ENCODE assay signal across 1 cellular context in the genomic region with DNA sequence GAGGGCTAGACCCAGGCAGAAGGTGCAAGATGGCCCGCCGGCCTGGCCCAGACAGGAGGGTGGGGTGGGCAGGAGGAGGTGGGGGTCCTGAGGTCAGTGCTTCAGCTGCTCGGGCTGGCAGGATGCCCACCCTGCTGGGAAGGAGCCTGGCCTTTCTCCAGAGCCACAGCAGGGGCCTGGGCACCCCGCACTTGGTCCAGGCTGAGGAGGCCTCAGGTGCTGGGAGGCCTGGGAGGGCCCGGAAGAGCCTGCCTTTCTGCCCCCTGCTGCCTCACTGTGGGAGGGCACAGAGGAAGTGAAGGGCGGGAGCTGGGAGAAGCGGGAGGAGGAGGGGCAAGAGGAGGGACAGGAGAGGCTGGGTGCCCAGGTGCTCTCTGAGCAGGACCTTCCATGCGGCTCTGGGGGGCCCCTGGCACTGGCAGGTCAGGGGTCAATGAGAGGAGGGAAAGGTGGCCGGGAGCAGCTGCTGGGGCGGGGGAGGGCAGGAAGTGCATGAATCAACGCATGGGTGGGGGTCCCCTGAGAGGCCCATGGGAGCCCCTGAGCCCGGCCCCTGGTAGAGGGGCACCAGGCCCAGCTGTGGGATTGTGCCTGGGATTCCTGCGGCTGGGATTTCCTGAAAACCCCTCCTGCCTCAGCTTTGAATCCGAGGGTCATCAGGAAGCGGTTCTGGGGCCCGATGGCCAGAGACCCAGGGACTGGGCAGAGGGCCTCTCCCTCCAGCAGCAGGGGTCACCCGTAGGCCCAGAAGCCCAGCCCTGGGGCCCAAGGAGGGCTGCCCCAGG.
TF ChIP-seq lines count a peak whose summit lies in the region.

No MANE protein-coding gene starts in this region.

TF ChIP-seq in HepG2, 621 proteins besides CTCF, POLR2A, EP300 and RAD21 (continued from another document and continues in another):
- no peak for TF ChIP-seq PHB2 (IDR thresholded peaks at IDR 0.05; ENCODE audit: partially characterized antibody)
- TF ChIP-seq PHF21A (CRISPR knock-in tag; IDR thresholded peaks at IDR 0.05) = peak; percentile 57
- no peak for TF ChIP-seq ZNF274 (CRISPR knock-in tag; IDR thresholded peaks at IDR 0.05)
- TF ChIP-seq ZNF234 (CRISPR knock-in tag; conservative IDR thresholded peaks at IDR 0.05) = no peak
- 0 out of 2 replicates have a peak, but pooled peaks have one; percentile 24 for TF ChIP-seq CCDC6 (CRISPR knock-in tag; IDR thresholded peaks at IDR 0.05)
- TF ChIP-seq PITX1 (CRISPR knock-in tag; IDR thresholded peaks at IDR 0.05) = peak; percentile 10; the same call in 1 of the 2 replicates
- TF ChIP-seq ZNF317 (CRISPR knock-in tag; IDR thresholded peaks at IDR 0.05) = no peak
- no peak for TF ChIP-seq ZNF451 (CRISPR knock-in tag; IDR thresholded peaks at IDR 0.05)
- TF ChIP-seq, protein P1, sequence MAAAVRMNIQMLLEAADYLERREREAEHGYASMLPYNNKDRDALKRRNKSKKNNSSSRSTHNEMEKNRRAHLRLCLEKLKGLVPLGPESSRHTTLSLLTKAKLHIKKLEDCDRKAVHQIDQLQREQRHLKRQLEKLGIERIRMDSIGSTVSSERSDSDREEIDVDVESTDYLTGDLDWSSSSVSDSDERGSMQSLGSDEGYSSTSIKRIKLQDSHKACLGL (CRISPR knock-in tag; IDR thresholded peaks at IDR 0.05) = no peak; the same call in 1 of the 2 replicates
- no peak for TF ChIP-seq ZNF570 (CRISPR knock-in tag; IDR thresholded peaks at IDR 0.05; ENCODE audit: borderline replicate concordance)
- no peak for TF ChIP-seq ZNF607 (CRISPR knock-in tag; IDR thresholded peaks at IDR 0.05; ENCODE audit: borderline replicate concordance)
- TF ChIP-seq BCL6 (CRISPR knock-in tag; IDR thresholded peaks at IDR 0.05) = no peak
- peak; percentile 45; the same call in 1 of the 2 replicates for TF ChIP-seq POLR2AphosphoS5 (IDR thresholded peaks at IDR 0.05; ENCODE audit: low read depth, low read length)
- no peak for TF ChIP-seq ZNF660 (CRISPR knock-in tag; IDR thresholded peaks at IDR 0.05; ENCODE audit: borderline replicate concordance, low read depth)
- TF ChIP-seq NR2F6 (IDR thresholded peaks at IDR 0.05) = peak; percentile 88
- TF ChIP-seq NR2F6 (CRISPR knock-in tag; IDR thresholded peaks at IDR 0.05) = peak; percentile 82
- 0 out of 4 replicates have a peak, but pooled peaks of 1 of the 2 experiments have one; percentile 9 for TF ChIP-seq NR2F1 (CRISPR knock-in tag; IDR thresholded peaks at IDR 0.05)
- TF ChIP-seq, protein P2, sequence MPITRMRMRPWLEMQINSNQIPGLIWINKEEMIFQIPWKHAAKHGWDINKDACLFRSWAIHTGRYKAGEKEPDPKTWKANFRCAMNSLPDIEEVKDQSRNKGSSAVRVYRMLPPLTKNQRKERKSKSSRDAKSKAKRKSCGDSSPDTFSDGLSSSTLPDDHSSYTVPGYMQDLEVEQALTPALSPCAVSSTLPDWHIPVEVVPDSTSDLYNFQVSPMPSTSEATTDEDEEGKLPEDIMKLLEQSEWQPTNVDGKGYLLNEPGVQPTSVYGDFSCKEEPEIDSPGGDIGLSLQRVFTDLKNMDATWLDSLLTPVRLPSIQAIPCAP (CRISPR knock-in tag; IDR thresholded peaks at IDR 0.05; ENCODE audit: low read depth) = no peak
- TF ChIP-seq SAP130 (CRISPR knock-in tag; IDR thresholded peaks at IDR 0.05; ENCODE audit: low read depth) = peak; percentile 67
- peak; percentile 18; the same call in 1 of the 2 replicates for TF ChIP-seq ZSCAN31 (CRISPR knock-in tag; IDR thresholded peaks at IDR 0.05; ENCODE audit: low read depth)
- no peak for TF ChIP-seq ISX (CRISPR knock-in tag; conservative IDR thresholded peaks at IDR 0.05)
- TF ChIP-seq, protein P3, sequence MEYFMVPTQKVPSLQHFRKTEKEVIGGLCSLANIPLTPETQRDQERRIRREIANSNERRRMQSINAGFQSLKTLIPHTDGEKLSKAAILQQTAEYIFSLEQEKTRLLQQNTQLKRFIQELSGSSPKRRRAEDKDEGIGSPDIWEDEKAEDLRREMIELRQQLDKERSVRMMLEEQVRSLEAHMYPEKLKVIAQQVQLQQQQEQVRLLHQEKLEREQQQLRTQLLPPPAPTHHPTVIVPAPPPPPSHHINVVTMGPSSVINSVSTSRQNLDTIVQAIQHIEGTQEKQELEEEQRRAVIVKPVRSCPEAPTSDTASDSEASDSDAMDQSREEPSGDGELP (IDR thresholded peaks at IDR 0.05; ENCODE audit: borderline replicate concordance, low read depth) = peak; percentile 37; the same call in 1 of the 2 replicates
- TF ChIP-seq, protein P4, sequence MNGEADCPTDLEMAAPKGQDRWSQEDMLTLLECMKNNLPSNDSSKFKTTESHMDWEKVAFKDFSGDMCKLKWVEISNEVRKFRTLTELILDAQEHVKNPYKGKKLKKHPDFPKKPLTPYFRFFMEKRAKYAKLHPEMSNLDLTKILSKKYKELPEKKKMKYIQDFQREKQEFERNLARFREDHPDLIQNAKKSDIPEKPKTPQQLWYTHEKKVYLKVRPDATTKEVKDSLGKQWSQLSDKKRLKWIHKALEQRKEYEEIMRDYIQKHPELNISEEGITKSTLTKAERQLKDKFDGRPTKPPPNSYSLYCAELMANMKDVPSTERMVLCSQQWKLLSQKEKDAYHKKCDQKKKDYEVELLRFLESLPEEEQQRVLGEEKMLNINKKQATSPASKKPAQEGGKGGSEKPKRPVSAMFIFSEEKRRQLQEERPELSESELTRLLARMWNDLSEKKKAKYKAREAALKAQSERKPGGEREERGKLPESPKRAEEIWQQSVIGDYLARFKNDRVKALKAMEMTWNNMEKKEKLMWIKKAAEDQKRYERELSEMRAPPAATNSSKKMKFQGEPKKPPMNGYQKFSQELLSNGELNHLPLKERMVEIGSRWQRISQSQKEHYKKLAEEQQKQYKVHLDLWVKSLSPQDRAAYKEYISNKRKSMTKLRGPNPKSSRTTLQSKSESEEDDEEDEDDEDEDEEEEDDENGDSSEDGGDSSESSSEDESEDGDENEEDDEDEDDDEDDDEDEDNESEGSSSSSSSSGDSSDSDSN (CRISPR knock-in tag; IDR thresholded peaks at IDR 0.05) = 0 out of 2 replicates have a peak, but pooled peaks have one; percentile 13
- no peak for TF ChIP-seq BRD4 (CRISPR knock-in tag; IDR thresholded peaks at IDR 0.05)
- TF ChIP-seq, protein P5, sequence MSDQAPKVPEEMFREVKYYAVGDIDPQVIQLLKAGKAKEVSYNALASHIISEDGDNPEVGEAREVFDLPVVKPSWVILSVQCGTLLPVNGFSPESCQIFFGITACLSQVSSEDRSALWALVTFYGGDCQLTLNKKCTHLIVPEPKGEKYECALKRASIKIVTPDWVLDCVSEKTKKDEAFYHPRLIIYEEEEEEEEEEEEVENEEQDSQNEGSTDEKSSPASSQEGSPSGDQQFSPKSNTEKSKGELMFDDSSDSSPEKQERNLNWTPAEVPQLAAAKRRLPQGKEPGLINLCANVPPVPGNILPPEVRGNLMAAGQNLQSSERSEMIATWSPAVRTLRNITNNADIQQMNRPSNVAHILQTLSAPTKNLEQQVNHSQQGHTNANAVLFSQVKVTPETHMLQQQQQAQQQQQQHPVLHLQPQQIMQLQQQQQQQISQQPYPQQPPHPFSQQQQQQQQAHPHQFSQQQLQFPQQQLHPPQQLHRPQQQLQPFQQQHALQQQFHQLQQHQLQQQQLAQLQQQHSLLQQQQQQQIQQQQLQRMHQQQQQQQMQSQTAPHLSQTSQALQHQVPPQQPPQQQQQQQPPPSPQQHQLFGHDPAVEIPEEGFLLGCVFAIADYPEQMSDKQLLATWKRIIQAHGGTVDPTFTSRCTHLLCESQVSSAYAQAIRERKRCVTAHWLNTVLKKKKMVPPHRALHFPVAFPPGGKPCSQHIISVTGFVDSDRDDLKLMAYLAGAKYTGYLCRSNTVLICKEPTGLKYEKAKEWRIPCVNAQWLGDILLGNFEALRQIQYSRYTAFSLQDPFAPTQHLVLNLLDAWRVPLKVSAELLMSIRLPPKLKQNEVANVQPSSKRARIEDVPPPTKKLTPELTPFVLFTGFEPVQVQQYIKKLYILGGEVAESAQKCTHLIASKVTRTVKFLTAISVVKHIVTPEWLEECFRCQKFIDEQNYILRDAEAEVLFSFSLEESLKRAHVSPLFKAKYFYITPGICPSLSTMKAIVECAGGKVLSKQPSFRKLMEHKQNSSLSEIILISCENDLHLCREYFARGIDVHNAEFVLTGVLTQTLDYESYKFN (CRISPR knock-in tag; conservative IDR thresholded peaks at IDR 0.05) = peak; percentile 69
- TF ChIP-seq, protein P6, sequence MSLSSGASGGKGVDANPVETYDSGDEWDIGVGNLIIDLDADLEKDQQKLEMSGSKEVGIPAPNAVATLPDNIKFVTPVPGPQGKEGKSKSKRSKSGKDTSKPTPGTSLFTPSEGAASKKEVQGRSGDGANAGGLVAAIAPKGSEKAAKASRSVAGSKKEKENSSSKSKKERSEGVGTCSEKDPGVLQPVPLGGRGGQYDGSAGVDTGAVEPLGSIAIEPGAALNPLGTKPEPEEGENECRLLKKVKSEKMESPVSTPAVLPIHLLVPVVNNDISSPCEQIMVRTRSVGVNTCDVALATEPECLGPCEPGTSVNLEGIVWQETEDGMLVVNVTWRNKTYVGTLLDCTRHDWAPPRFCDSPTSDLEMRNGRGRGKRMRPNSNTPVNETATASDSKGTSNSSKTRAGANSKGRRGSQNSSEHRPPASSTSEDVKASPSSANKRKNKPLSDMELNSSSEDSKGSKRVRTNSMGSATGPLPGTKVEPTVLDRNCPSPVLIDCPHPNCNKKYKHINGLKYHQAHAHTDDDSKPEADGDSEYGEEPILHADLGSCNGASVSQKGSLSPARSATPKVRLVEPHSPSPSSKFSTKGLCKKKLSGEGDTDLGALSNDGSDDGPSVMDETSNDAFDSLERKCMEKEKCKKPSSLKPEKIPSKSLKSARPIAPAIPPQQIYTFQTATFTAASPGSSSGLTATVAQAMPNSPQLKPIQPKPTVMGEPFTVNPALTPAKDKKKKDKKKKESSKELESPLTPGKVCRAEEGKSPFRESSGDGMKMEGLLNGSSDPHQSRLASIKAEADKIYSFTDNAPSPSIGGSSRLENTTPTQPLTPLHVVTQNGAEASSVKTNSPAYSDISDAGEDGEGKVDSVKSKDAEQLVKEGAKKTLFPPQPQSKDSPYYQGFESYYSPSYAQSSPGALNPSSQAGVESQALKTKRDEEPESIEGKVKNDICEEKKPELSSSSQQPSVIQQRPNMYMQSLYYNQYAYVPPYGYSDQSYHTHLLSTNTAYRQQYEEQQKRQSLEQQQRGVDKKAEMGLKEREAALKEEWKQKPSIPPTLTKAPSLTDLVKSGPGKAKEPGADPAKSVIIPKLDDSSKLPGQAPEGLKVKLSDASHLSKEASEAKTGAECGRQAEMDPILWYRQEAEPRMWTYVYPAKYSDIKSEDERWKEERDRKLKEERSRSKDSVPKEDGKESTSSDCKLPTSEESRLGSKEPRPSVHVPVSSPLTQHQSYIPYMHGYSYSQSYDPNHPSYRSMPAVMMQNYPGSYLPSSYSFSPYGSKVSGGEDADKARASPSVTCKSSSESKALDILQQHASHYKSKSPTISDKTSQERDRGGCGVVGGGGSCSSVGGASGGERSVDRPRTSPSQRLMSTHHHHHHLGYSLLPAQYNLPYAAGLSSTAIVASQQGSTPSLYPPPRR (CRISPR knock-in tag; IDR thresholded peaks at IDR 0.05; ENCODE audit: borderline replicate concordance) = 0 out of 2 replicates have a peak, but pooled peaks have one; percentile 20
- TF ChIP-seq HDAC1 (CRISPR knock-in tag; IDR thresholded peaks at IDR 0.05) = no peak
- TF ChIP-seq ZNF746 (CRISPR knock-in tag; IDR thresholded peaks at IDR 0.05) = peak; percentile 90
- TF ChIP-seq ARNT2 (CRISPR knock-in tag; IDR thresholded peaks at IDR 0.05; ENCODE audit: low read depth) = 0 out of 2 replicates have a peak, but pooled peaks have one; percentile 27
- TF ChIP-seq THAP11 (CRISPR knock-in tag; IDR thresholded peaks at IDR 0.05) = 0 out of 2 replicates have a peak, but pooled peaks have one; percentile 39
- TF ChIP-seq GABPB1 (CRISPR knock-in tag; IDR thresholded peaks at IDR 0.05) = peak; percentile 83
- TF ChIP-seq KDM6A (CRISPR knock-in tag; IDR thresholded peaks at IDR 0.05; ENCODE audit: low read depth) = no peak; the same call in 1 of the 2 replicates
- no peak for TF ChIP-seq SP140L (CRISPR knock-in tag; IDR thresholded peaks at IDR 0.05; ENCODE audit: borderline replicate concordance)
- TF ChIP-seq DMAP1 (CRISPR knock-in tag; IDR thresholded peaks at IDR 0.05) = 0 out of 2 replicates have a peak, but pooled peaks have one; percentile 20
- peak; percentile 71; the same call in 1 of the 2 replicates for TF ChIP-seq ZNF263 (CRISPR knock-in tag; IDR thresholded peaks at IDR 0.05)
- TF ChIP-seq, protein P7, sequence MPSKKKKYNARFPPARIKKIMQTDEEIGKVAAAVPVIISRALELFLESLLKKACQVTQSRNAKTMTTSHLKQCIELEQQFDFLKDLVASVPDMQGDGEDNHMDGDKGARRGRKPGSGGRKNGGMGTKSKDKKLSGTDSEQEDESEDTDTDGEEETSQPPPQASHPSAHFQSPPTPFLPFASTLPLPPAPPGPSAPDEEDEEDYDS (CRISPR knock-in tag; IDR thresholded peaks at IDR 0.05) = peak; percentile 31; the same call in 1 of the 2 replicates
- peak; percentile 24; the same call in 1 of the 2 replicates for TF ChIP-seq PCBP1 (IDR thresholded peaks at IDR 0.05; ENCODE audit: borderline replicate concordance, low read depth, low read length)
- no peak for TF ChIP-seq HNRNPH1 (optimal IDR thresholded peaks at IDR 0.05; ENCODE audit: low read depth, low read length)
- TF ChIP-seq RXRB (CRISPR knock-in tag; IDR thresholded peaks at IDR 0.05; ENCODE audit: borderline replicate concordance) = 0 out of 2 replicates have a peak, but pooled peaks have one; percentile 28
- TF ChIP-seq YEATS2 (CRISPR knock-in tag; IDR thresholded peaks at IDR 0.05; ENCODE audit: borderline replicate concordance) = peak; percentile 17; the same call in 1 of the 2 replicates
- TF ChIP-seq HDAC6 (IDR thresholded peaks at IDR 0.05; ENCODE audit: low read depth, low read length) = no peak
- TF ChIP-seq, protein P8, sequence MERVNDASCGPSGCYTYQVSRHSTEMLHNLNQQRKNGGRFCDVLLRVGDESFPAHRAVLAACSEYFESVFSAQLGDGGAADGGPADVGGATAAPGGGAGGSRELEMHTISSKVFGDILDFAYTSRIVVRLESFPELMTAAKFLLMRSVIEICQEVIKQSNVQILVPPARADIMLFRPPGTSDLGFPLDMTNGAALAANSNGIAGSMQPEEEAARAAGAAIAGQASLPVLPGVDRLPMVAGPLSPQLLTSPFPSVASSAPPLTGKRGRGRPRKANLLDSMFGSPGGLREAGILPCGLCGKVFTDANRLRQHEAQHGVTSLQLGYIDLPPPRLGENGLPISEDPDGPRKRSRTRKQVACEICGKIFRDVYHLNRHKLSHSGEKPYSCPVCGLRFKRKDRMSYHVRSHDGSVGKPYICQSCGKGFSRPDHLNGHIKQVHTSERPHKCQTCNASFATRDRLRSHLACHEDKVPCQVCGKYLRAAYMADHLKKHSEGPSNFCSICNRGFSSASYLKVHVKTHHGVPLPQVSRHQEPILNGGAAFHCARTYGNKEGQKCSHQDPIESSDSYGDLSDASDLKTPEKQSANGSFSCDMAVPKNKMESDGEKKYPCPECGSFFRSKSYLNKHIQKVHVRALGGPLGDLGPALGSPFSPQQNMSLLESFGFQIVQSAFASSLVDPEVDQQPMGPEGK (CRISPR knock-in tag; IDR thresholded peaks at IDR 0.05) = peak; percentile 86
- TF ChIP-seq XBP1 (CRISPR knock-in tag; IDR thresholded peaks at IDR 0.05) = no peak
- TF ChIP-seq ATF7-NPFF (CRISPR knock-in tag; IDR thresholded peaks at IDR 0.05; ENCODE audit: low read depth) = peak; percentile 41; the same call in 1 of the 2 replicates
- TF ChIP-seq, protein P9, sequence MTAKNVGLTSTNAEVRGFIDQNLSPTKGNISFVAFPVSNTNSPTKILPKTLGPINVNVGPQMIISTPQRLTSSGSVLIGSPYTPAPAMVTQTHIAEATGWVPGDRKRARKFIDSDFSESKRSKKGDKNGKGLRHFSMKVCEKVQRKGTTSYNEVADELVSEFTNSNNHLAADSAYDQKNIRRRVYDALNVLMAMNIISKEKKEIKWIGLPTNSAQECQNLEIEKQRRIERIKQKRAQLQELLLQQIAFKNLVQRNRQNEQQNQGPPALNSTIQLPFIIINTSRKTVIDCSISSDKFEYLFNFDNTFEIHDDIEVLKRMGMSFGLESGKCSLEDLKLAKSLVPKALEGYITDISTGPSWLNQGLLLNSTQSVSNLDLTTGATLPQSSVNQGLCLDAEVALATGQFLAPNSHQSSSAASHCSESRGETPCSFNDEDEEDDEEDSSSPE (CRISPR knock-in tag; IDR thresholded peaks at IDR 0.05) = peak; percentile 64; the same call in 1 of the 2 replicates
